Comparison of ENCODE assay signal across 21 cellular contexts in genomic region chr6:143328885-143329284, GRCh38.
DNase-seq lines count a peak whose midpoint lies in the region; ATAC-seq, FAIRE-seq and TF ChIP-seq lines count a peak whose summit lies in the region.
"Had no signal": no experiment of that assay in that cellular context is flagged by ENCODE, and none has a peak within 500 bp of the region (broad histone marks: within the 10 kb centered on the region; RNA-seq: fewer than 3 reads in every experiment).

No MANE protein-coding gene starts in this region.

- CTCF ChIA-PET in PC-9 (lab: Charles Lee) = no interaction called here
- CTCF ChIA-PET in endothelial cell of umbilical vein (lab: Charles Lee) = interaction anchor here (0.9 to 1.5 kb wide), 2 partner anchors 9 to 97 kb away, joined by 3 to 4 read pairs; no protein-coding TSS in a partner anchor

- no TSS peak for BruUV-seq in PC-9 (replicated peaks; lab: Mats Ljungman, UMichigan)
- BruUV-seq in endothelial cell of umbilical vein (replicated peaks; lab: Mats Ljungman, UMichigan) = no TSS peak

- TF ChIP-seq CTCF in PC-9 (conservative IDR thresholded peaks at IDR 0.05) (no peak), endothelial cell of umbilical vein (IDR thresholded peaks at IDR 0.05; ENCODE audit: extremely low read depth in 1 of 2, insufficient read depth in 1 of 2, low read depth in 1 of 2, low read length in 2 of 2) (no peak)

- DNase-seq in DMS79 treated with DMSO at 0.1 percent for 48 hours (lab: John Stamatoyannopoulos, UW) = peak; percentile 6
- DNase-seq in DMS79 (lab: John Stamatoyannopoulos, UW) = no peak
- DNase-seq in PC-9 = peak; percentile 17 to 84
- DNase-seq in endothelial cell of umbilical vein (ENCODE audit: low read depth, low spot score) = peak; percentile 19
- peak; percentile 43 for DNase-seq in renal cortical epithelial cell (ENCODE audit: low read depth)
- DNase-seq in hypothalamus (lab: John Stamatoyannopoulos, UW) = no peak
- DNase-seq in NCI-H1436 treated with DMSO at 0.1 percent for 48 hours (lab: John Stamatoyannopoulos, UW) = no peak
- DNase-seq: activated CD4-positive, alpha-beta T cell treated with anti-CD3 and anti-CD28 coated beads for 36 hours; activated naive CD8-positive, alpha-beta T cell treated with anti-CD3 and anti-CD28 coated beads, Interleukin-2, amount 50 U/mL, for 24 hours; KG1; left ventricle myocardium inferior; NCI-H1092 treated with DMSO at 0.1 percent for 48 hours; NCI-H774; OCI-M1; spleen; T-helper 9 cell had no signal

- H3K9ac ChIP-seq in endothelial cell of umbilical vein (replicated peaks; ENCODE audit: extremely low read depth, insufficient read depth, low read length) = no peak overlapping the region
- H3K9ac ChIP-seq: BLaER1 had no signal

- intact Hi-C loops in PC-9 (cut with micrococcal nuclease; ENCODE audit: unreplicated experiment) (no loop called here), endothelial cell of umbilical vein (cut with micrococcal nuclease) (loop anchor here (5.0 kb wide), 1 partner anchor 107 kb away; no protein-coding TSS in a partner anchor)

- no peak overlapping the region for H3K4me3 ChIP-seq in PC-9
- H3K4me3 ChIP-seq in endothelial cell of umbilical vein (replicated peaks in 1 of 3; ENCODE audit: insufficient read depth in 1 of 3, low read depth in 1 of 3, low read length in 3 of 3) = no peak overlapping the region
- H3K4me3 ChIP-seq: BLaER1, left ventricle myocardium inferior, SK-N-MC, spleen had no signal

- peaks cover 49% of the 10 kb centered on the region for H3K4me1 ChIP-seq in PC-9 (replicated peaks; ENCODE audit: insufficient read depth)
- peaks cover 14% of the 10 kb centered on the region for H3K4me1 ChIP-seq in endothelial cell of umbilical vein (ENCODE audit: control insufficient read depth, extremely low read depth, insufficient read depth, low read length)
- H3K4me1 ChIP-seq: BLaER1, left ventricle myocardium inferior, spleen had no signal

- H3K4me2 ChIP-seq in PC-9 = peak overlapping the region; percentile 48
- no peak overlapping the region for H3K4me2 ChIP-seq in endothelial cell of umbilical vein (ENCODE audit: insufficient read depth, low read length)
- H3K4me2 ChIP-seq: BLaER1 had no signal

- peaks cover 36% of the 10 kb centered on the region for H3F3A ChIP-seq in PC-9 (ENCODE audit: insufficient read depth, low read depth)

- H3K9me2 ChIP-seq in PC-9 (ENCODE audit: insufficient read depth) = no peaks in the 10 kb centered on the region; the same call in 1 of the 2 replicates

- H2AFZ ChIP-seq in PC-9 = no peak overlapping the region
- H2AFZ ChIP-seq in endothelial cell of umbilical vein (ENCODE audit: low read depth, low read length) = no peak overlapping the region

- H4K20me1 ChIP-seq in PC-9 (ENCODE audit: insufficient read depth) (no peaks in the 10 kb centered on the region), endothelial cell of umbilical vein (replicated peaks; ENCODE audit: control insufficient read depth, extremely low read depth, insufficient read depth, low read length) (no peaks in the 10 kb centered on the region)
- H4K20me1 ChIP-seq: BLaER1 had no signal

- no peaks in the 10 kb centered on the region for H3K9me1 ChIP-seq in endothelial cell of umbilical vein (replicated peaks; ENCODE audit: control insufficient read depth, extremely low read depth, insufficient read depth, low read length)

- FAIRE-seq in endothelial cell of umbilical vein (lab: Jason Lieb, UNC) = peak; percentile 28
- FAIRE-seq: A204.1, GM12892 had no signal

- POLR2A ChIA-PET in PC-9 (lab: Charles Lee; ENCODE audit: unreplicated experiment) (no interaction called here), endothelial cell of umbilical vein (lab: Charles Lee) (no interaction called here)

- dilution Hi-C loops in endothelial cell of umbilical vein (cut with MboI; ENCODE audit: extremely low pct_ligation_motif_present, low sequenced_read_pairs) = no loop called here

- no peak for ATAC-seq in GM18505 (IDR thresholded peaks at IDR 0.05; ENCODE audit: unreplicated experiment)
- ATAC-seq: activated CD4-positive, alpha-beta T cell treated with anti-CD3 and anti-CD28 coated beads for 36 hours; activated naive CD8-positive, alpha-beta T cell treated with anti-CD3 and anti-CD28 coated beads, Interleukin-2, amount 50 U/mL, for 24 hours had no signal

- no peak for TF ChIP-seq POLR2A in endothelial cell of umbilical vein (IDR thresholded peaks at IDR 0.05; ENCODE audit: low read depth, low read length)
- TF ChIP-seq POLR2A in GM18505 (IDR thresholded peaks at IDR 0.05; ENCODE audit: borderline replicate concordance, extremely low read depth, insufficient read depth, insufficient read length) = no peak

- H3K27ac ChIP-seq in PC-9 (peak overlapping the region; percentile 52), endothelial cell of umbilical vein (ENCODE audit: insufficient read depth, low read depth, low read length) (no peak overlapping the region)
- H3K27ac ChIP-seq: BLaER1, left ventricle myocardium inferior, SK-N-MC, spleen had no signal

- H3K36me3 ChIP-seq in PC-9 (ENCODE audit: low read depth) (0 out of 2 replicates have a peak, but pooled peaks cover 7% of the 10 kb centered on the region), endothelial cell of umbilical vein (ENCODE audit: control insufficient read depth in 2 of 2, extremely low read depth in 1 of 2, insufficient read depth in 2 of 2, low read length in 2 of 2) (no peaks in the 10 kb centered on the region)
- H3K36me3 ChIP-seq: BLaER1 had no signal

- H3K27me3 ChIP-seq in PC-9 (ENCODE audit: insufficient read depth, low read depth) (no peaks in the 10 kb centered on the region), endothelial cell of umbilical vein (ENCODE audit: control insufficient read depth in 2 of 2, insufficient read depth in 2 of 2, low read length in 2 of 2) (no peaks in the 10 kb centered on the region)
- H3K27me3 ChIP-seq: BLaER1, spleen had no signal

- no peaks in the 10 kb centered on the region for H3K79me2 ChIP-seq in PC-9 (ENCODE audit: low read depth)
- no peaks in the 10 kb centered on the region for H3K79me2 ChIP-seq in endothelial cell of umbilical vein (ENCODE audit: control insufficient read depth, insufficient read depth, low read length)

- H3K9me3 ChIP-seq in PC-9 (ENCODE audit: insufficient read depth, low read depth) (peaks cover 8% of the 10 kb centered on the region), endothelial cell of umbilical vein (replicated peaks; ENCODE audit: control insufficient read depth, insufficient read depth, low read length) (no peaks in the 10 kb centered on the region)
- H3K9me3 ChIP-seq: BLaER1, left ventricle myocardium inferior, spleen had no signal

TF ChIP-seq in endothelial cell of umbilical vein, 7 proteins besides CTCF, POLR2A, EP300 and RAD21:
- no peak for TF ChIP-seq EZH2 (IDR thresholded peaks at IDR 0.05; ENCODE audit: borderline replicate concordance, low read depth, low read length, severe bottlenecking)
- no peak for TF ChIP-seq POLR2AphosphoS5 (IDR thresholded peaks at IDR 0.05; ENCODE audit: insufficient read depth, low read depth, low read length)
- no peak for TF ChIP-seq MYC (IDR thresholded peaks at IDR 0.05; ENCODE audit: low read depth, low read length)
- peak; percentile 77 for TF ChIP-seq FOS (IDR thresholded peaks at IDR 0.05; ENCODE audit: borderline replicate concordance, insufficient read depth, low read length)
- TF ChIP-seq JUN (IDR thresholded peaks at IDR 0.05; ENCODE audit: borderline replicate concordance, insufficient read depth, insufficient read length, low read depth) = peak; percentile 41
- TF ChIP-seq GATA2 (IDR thresholded peaks at IDR 0.05; ENCODE audit: insufficient read depth, insufficient read length, low read depth, low read length) = peak; percentile 94
- TF ChIP-seq, protein P1, sequence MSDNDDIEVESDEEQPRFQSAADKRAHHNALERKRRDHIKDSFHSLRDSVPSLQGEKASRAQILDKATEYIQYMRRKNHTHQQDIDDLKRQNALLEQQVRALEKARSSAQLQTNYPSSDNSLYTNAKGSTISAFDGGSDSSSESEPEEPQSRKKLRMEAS (IDR thresholded peaks at IDR 0.05; ENCODE audit: insufficient read depth, insufficient read length) = no peak

Comparison
In these comparisons a context has a peak if more than half of its experiments do, and no peak if none do; other contexts are left out.
1. DNase-seq: peak in DMS79 treated with DMSO at 0.1 percent for 48 hours (single experiment), PC-9 (2 of 2), endothelial cell of umbilical vein (single experiment) and renal cortical epithelial cell (single experiment); none in DMS79 (single experiment), hypothalamus (0 of 51) and NCI-H1436 treated with DMSO at 0.1 percent for 48 hours (single experiment).